23 cellular contexts compared by ENCODE assay signal in genomic region chr9:35048521-35048920, GRCh38. TPM values are rescaled to one million over a fixed set of nuclear protein-coding genes. Genes with fewer than 3 reads are reported as not detected.
DNase-seq lines count a peak whose midpoint lies in the region; ATAC-seq, FAIRE-seq and TF ChIP-seq lines count a peak whose summit lies in the region.
"Had no signal": no experiment of that assay in that cellular context is flagged by ENCODE, and none has a peak within 500 bp of the region (broad histone marks: within the 10 kb centered on the region; RNA-seq: fewer than 3 reads in every experiment).

No MANE protein-coding gene starts in this region.

- no peak overlapping the region for H3K23ac ChIP-seq in trophoblast cell (ENCODE audit: low read length)

- DNase-seq in A549 (ENCODE audit: low read depth in 1 of 2, low spot score in 1 of 2) (no peak), NCI-H226 (peak; percentile 16), astrocyte (ENCODE audit: low read depth) (peak; percentile 35), trophoblast cell (peak; percentile 52 to 85), NCI-H524 (lab: John Stamatoyannopoulos, UW) (no peak)
- DNase-seq in activated effector memory CD4-positive, alpha-beta T cell treated with anti-CD3 and anti-CD28 coated beads, Interleukin-2, amount 50 U/mL, for 16 hours = no peak
- DNase-seq: 8988T; AML-193; Caco-2; Calu3; CD4-positive, alpha-beta T cell; CD8-positive, alpha-beta T cell; DMS79 treated with DMSO at 0.1 percent for 48 hours; GF-D8 had no signal

- FAIRE-seq in A549 (lab: Jason Lieb, UNC) (no peak), astrocyte (lab: Jason Lieb, UNC) (no peak)
- FAIRE-seq: A204.1, D721Med, G401.6, GM12891, GM18507 had no signal

- H2BK120ac ChIP-seq in trophoblast cell (ENCODE audit: insufficient read depth, low read length, poor library complexity) = no peak overlapping the region

- H2BK5ac ChIP-seq in trophoblast cell (ENCODE audit: low read depth, low read length, poor library complexity) = no peak overlapping the region

- H3K9ac ChIP-seq in astrocyte (ENCODE audit: low read length) (no peak overlapping the region), trophoblast cell (ENCODE audit: low read length) (no peak overlapping the region)
- H3K9ac ChIP-seq: BLaER1 treated with 17β-estradiol and CSF1 and Interleukin-3, amounts not matched to agents 10 nM and 100 nM had no signal

- no peak for TF ChIP-seq RAD21 in A549 (conservative IDR thresholded peaks at IDR 0.05 in 1 of 2, IDR thresholded peaks at IDR 0.05 in 1 of 2)

- H3K9me3 Mint-ChIP-seq in astrocyte (ENCODE audit: unreplicated experiment) = peaks cover 2% of the 10 kb centered on the region
- H3K9me3 Mint-ChIP-seq: CD4-positive, alpha-beta T cell; CD8-positive, alpha-beta T cell had no signal

- TF ChIP-seq CTCF in A549 (IDR thresholded peaks at IDR 0.05) (no peak), astrocyte (IDR thresholded peaks at IDR 0.05; ENCODE audit: insufficient read depth, low read depth, low read length) (no peak)

- H2BK12ac ChIP-seq in trophoblast cell (ENCODE audit: low read length) = no peak overlapping the region

- no peak overlapping the region for H3K4me3 Mint-ChIP-seq in astrocyte (ENCODE audit: unreplicated experiment)
- H3K4me3 Mint-ChIP-seq: B cell; CD4-positive, alpha-beta T cell; CD8-positive, alpha-beta T cell had no signal

- H3K79me2 ChIP-seq in astrocyte (ENCODE audit: insufficient read depth, low read length) (no peaks in the 10 kb centered on the region), trophoblast cell (ENCODE audit: control insufficient read depth, insufficient read depth, low read length, poor library complexity) (no peaks in the 10 kb centered on the region)

- H3K36me3 ChIP-seq in astrocyte (ENCODE audit: insufficient read depth, low read length) = peaks cover 13% of the 10 kb centered on the region
- peaks cover 25 to 36% of the 10 kb centered on the region in 2 experiments for H3K36me3 ChIP-seq in trophoblast cell (ENCODE audit: control insufficient read depth in 1 of 2, insufficient read depth in 2 of 2, low read length in 2 of 2)

- ATAC-seq in A549 (no peak), HG03354 (IDR thresholded peaks at IDR 0.05; ENCODE audit: poor library complexity, severe bottlenecking, unreplicated experiment) (no peak)
- ATAC-seq: CD8-positive, alpha-beta T cell had no signal

- H4K91ac ChIP-seq in trophoblast cell (ENCODE audit: low read depth, low read length) = no peak overlapping the region

- peaks cover 44% of the 10 kb centered on the region for H4K20me1 ChIP-seq in astrocyte (ENCODE audit: insufficient read depth, low read length)

- no peaks in the 10 kb centered on the region for H3K79me1 ChIP-seq in trophoblast cell (ENCODE audit: low read length)

- CTCF ChIA-PET in A549 (lab: Yijun Ruan, JAX) = interaction anchor here (1.9 to 4.8 kb wide), 2 partner anchors 13 to 149 kb away, joined by 6 to 41 read pairs; no protein-coding TSS in a partner anchor

- H3K9me3 ChIP-seq in A549 (no peaks in the 10 kb centered on the region), astrocyte (ENCODE audit: insufficient read depth, low read depth, low read length) (no peaks in the 10 kb centered on the region), trophoblast cell (ENCODE audit: insufficient read depth, low read depth, low read length) (peaks cover 4% of the 10 kb centered on the region)
- H3K9me3 ChIP-seq: BLaER1 treated with 17β-estradiol and CSF1 and Interleukin-3, amounts not matched to agents 10 nM and 100 nM; Caco-2 had no signal

- peaks cover 32% of the 10 kb centered on the region for H3K36me3 Mint-ChIP-seq in astrocyte (ENCODE audit: low read depth, unreplicated experiment)

- TF ChIP-seq EP300 in A549 (IDR thresholded peaks at IDR 0.05) = no peak

- no peaks in the 10 kb centered on the region for H3K27me3 Mint-ChIP-seq in astrocyte (ENCODE audit: low read depth, unreplicated experiment)
- H3K27me3 Mint-ChIP-seq: B cell; CD4-positive, alpha-beta T cell had no signal

- H3K27me3 ChIP-seq in astrocyte (ENCODE audit: insufficient read depth, low read length) (no peaks in the 10 kb centered on the region), trophoblast cell (ENCODE audit: insufficient read depth, low read length) (no peaks in the 10 kb centered on the region)
- H3K27me3 ChIP-seq: BLaER1 treated with 17β-estradiol and CSF1 and Interleukin-3, amounts not matched to agents 10 nM and 100 nM had no signal

- no peak overlapping the region for H4K12ac ChIP-seq in trophoblast cell (ENCODE audit: low read depth, low read length)

- no peak overlapping the region for H3K4ac ChIP-seq in trophoblast cell (ENCODE audit: low read depth, low read length)

- H3K4me2 ChIP-seq in A549 = no peak overlapping the region
- no peak overlapping the region for H3K4me2 ChIP-seq in astrocyte (ENCODE audit: low read length)
- no peak overlapping the region for H3K4me2 ChIP-seq in trophoblast cell (ENCODE audit: low read length)
- H3K4me2 ChIP-seq: BLaER1 treated with 17β-estradiol and CSF1 and Interleukin-3, amounts not matched to agents 10 nM and 100 nM had no signal

- no peak overlapping the region for H3K14ac ChIP-seq in trophoblast cell (ENCODE audit: low read length)

- H3K4me1 ChIP-seq in A549 (no peaks in the 10 kb centered on the region), astrocyte (ENCODE audit: insufficient read depth, low read length) (peaks cover 4% of the 10 kb centered on the region), trophoblast cell (ENCODE audit: control insufficient read depth in 1 of 2, insufficient read depth in 2 of 2, low read length in 2 of 2) (peaks cover 7% of the 10 kb centered on the region in 2 experiments)
- H3K4me1 ChIP-seq: Caco-2 had no signal

- no peak overlapping the region for H3K27ac Mint-ChIP-seq in astrocyte (ENCODE audit: unreplicated experiment)
- H3K27ac Mint-ChIP-seq: B cell; CD4-positive, alpha-beta T cell; CD8-positive, alpha-beta T cell had no signal

- H3K18ac ChIP-seq in trophoblast cell (ENCODE audit: low read length) = no peak overlapping the region

- H3K27ac ChIP-seq in A549 = no peak overlapping the region
- H3K27ac ChIP-seq in astrocyte (ENCODE audit: low read depth, low read length) = no peak overlapping the region
- H3K27ac ChIP-seq in trophoblast cell (ENCODE audit: low read depth, low read length) = no peak overlapping the region
- H3K27ac ChIP-seq: BLaER1 treated with 17β-estradiol and CSF1 and Interleukin-3, amounts not matched to agents 10 nM and 100 nM; C4-2B had no signal

- POLR2A ChIA-PET in A549 (lab: Yijun Ruan, JAX) = no interaction called here

- peaks cover 19% of the 10 kb centered on the region for H3K4me1 Mint-ChIP-seq in astrocyte (ENCODE audit: low read depth, unreplicated experiment)

- TF ChIP-seq POLR2A in A549 (IDR thresholded peaks at IDR 0.05; ENCODE audit: low read length) = no peak

- H3K4me3 ChIP-seq in A549 = no peak overlapping the region
- no peak overlapping the region for H3K4me3 ChIP-seq in astrocyte (ENCODE audit: insufficient read depth, low read depth, low read length)
- H3K4me3 ChIP-seq in trophoblast cell (ENCODE audit: low read depth, low read length) = no peak overlapping the region
- H3K4me3 ChIP-seq: BLaER1 treated with 17β-estradiol and CSF1 and Interleukin-3, amounts not matched to agents 10 nM and 100 nM had no signal

- WGBS in A549 (ENCODE audit: missing lambda C conversion rate) = 95% methylated on average over 6 of the region's 6 CpGs
- 100% methylated on average over 2 of the region's 6 CpGs for WGBS in trophoblast cell (ENCODE audit: extremely low coverage, insufficient coverage, insufficient read length)

- H2AFZ ChIP-seq in astrocyte (ENCODE audit: low read depth, low read length) (no peak overlapping the region), trophoblast cell (ENCODE audit: insufficient read depth, low read length, poor library complexity) (no peak overlapping the region)

- no peak overlapping the region for H4K8ac ChIP-seq in trophoblast cell (ENCODE audit: low read depth, low read length)

- H2AK5ac ChIP-seq in trophoblast cell (ENCODE audit: low read length) = no peak overlapping the region

RNA-seq across cellular contexts. Expression of gene VCP, which starts 23.9 kb away (rescaled TPM):
- polyA plus RNA-seq in A549 (2011; rRNA removed) = 428 and 543 TPM in 2 replicates
- 274 and 325 TPM in 2 replicates for polyA plus RNA-seq in A549 (2012; cell fraction: cytosol; rRNA removed)
- polyA plus RNA-seq in A549 (2012; cell fraction: nucleus; rRNA removed) = 613 and 632 TPM in 2 replicates
- 376 to 390 TPM (median 380 TPM) in 3 replicates for polyA plus RNA-seq in A549 (2017; fragmentation: RNase III; extraction: RNeasy Plus Mini Kit Qiagen cat#74134 plus additional on column Dnase treatment)
- polyA minus RNA-seq in A549 (2011; rRNA and poly(A)+ RNA removed) = 597 and 682 TPM in 2 replicates
- 366 and 390 TPM in 2 replicates for total RNA-seq in astrocyte
- polyA plus RNA-seq in trophoblast cell (2013) = 250 and 256 TPM in 2 replicates

RNA-seq across cellular contexts. Expression of gene FANCG, which starts 31.2 kb away (rescaled TPM):
- polyA plus RNA-seq in A549 (2011; rRNA removed) (34.9 and 39.7 TPM in 2 replicates), A549 (2017; fragmentation: RNase III; extraction: RNeasy Plus Mini Kit Qiagen cat#74134 plus additional on column Dnase treatment) (50.3 to 53.5 TPM (median 53.5 TPM) in 3 replicates)
- polyA plus RNA-seq in A549 (2012; cell fraction: cytosol; rRNA removed) = 42.2 and 47.5 TPM in 2 replicates
- polyA plus RNA-seq in A549 (2012; cell fraction: nucleus; rRNA removed) = 132 and 165 TPM in 2 replicates
- polyA minus RNA-seq in A549 (2011; rRNA and poly(A)+ RNA removed) = 37.3 and 38.6 TPM in 2 replicates
- total RNA-seq in astrocyte = 11.0 and 14.1 TPM in 2 replicates
- 31.6 and 33.8 TPM in 2 replicates for polyA plus RNA-seq in trophoblast cell (2013)

RNA-seq across cellular contexts. Expression of gene PIGO, which starts 47.9 kb away (rescaled TPM):
- polyA plus RNA-seq in A549 (2011; rRNA removed) (50.4 and 60.0 TPM in 2 replicates), A549 (2017; fragmentation: RNase III; extraction: RNeasy Plus Mini Kit Qiagen cat#74134 plus additional on column Dnase treatment) (39.6 to 47.0 TPM (median 45.3 TPM) in 3 replicates)
- 33.9 and 43.3 TPM in 2 replicates for polyA plus RNA-seq in A549 (2012; cell fraction: cytosol; rRNA removed)
- polyA plus RNA-seq in A549 (2012; cell fraction: nucleus; rRNA removed) = 92.6 and 98.6 TPM in 2 replicates
- polyA minus RNA-seq in A549 (2011; rRNA and poly(A)+ RNA removed) = 67.2 and 75.7 TPM in 2 replicates
- total RNA-seq in astrocyte = 19.7 and 20.8 TPM in 2 replicates
- 14.0 and 14.6 TPM in 2 replicates for polyA plus RNA-seq in trophoblast cell (2013)

RNA-seq across cellular contexts. Expression of gene STOML2, which starts 54.4 kb away (rescaled TPM):
- 196 and 230 TPM in 2 replicates for polyA plus RNA-seq in A549 (2011; rRNA removed)
- 405 and 412 TPM in 2 replicates for polyA plus RNA-seq in A549 (2012; cell fraction: cytosol; rRNA removed)
- 220 and 284 TPM in 2 replicates for polyA plus RNA-seq in A549 (2012; cell fraction: nucleus; rRNA removed)
- 180 to 191 TPM (median 189 TPM) in 3 replicates for polyA plus RNA-seq in A549 (2017; fragmentation: RNase III; extraction: RNeasy Plus Mini Kit Qiagen cat#74134 plus additional on column Dnase treatment)
- polyA minus RNA-seq in A549 (2011; rRNA and poly(A)+ RNA removed) = 151 and 160 TPM in 2 replicates
- total RNA-seq in astrocyte = 83.1 and 85.1 TPM in 2 replicates
- polyA plus RNA-seq in trophoblast cell (2013) = 81.6 and 83.4 TPM in 2 replicates

RNA-seq across cellular contexts. Expression of gene DNAJB5, which starts 59.0 kb away (rescaled TPM):
- polyA plus RNA-seq in A549 (2011; rRNA removed) (0.72 and 1.6 TPM in 2 replicates), A549 (2017; fragmentation: RNase III; extraction: RNeasy Plus Mini Kit Qiagen cat#74134 plus additional on column Dnase treatment) (3.1 to 4.4 TPM (median 3.9 TPM) in 3 replicates)
- polyA plus RNA-seq in A549 (2012; cell fraction: cytosol; rRNA removed) = 1.0 and 1.4 TPM in 2 replicates
- 0.80 and 0.97 TPM in 2 replicates for polyA plus RNA-seq in A549 (2012; cell fraction: nucleus; rRNA removed)
- 1.1 and 1.7 TPM in 2 replicates for polyA minus RNA-seq in A549 (2011; rRNA and poly(A)+ RNA removed)
- total RNA-seq in astrocyte = 27.3 and 27.8 TPM in 2 replicates
- 11.8 and 12.4 TPM in 2 replicates for polyA plus RNA-seq in trophoblast cell (2013)

Comparison
In these comparisons a context has a peak if more than half of its experiments do, and no peak if none do; other contexts are left out.
1. DNase-seq: peak in NCI-H226 (single experiment), astrocyte (single experiment) and trophoblast cell (2 of 2); none in A549 (0 of 2), activated effector memory CD4-positive, alpha-beta T cell treated with anti-CD3 and anti-CD28 coated beads, Interleukin-2, amount 50 U/mL, for 16 hours (single experiment) and NCI-H524 (0 of 2).